ENCODE assay signal across 1 cellular context in the genomic region with DNA sequence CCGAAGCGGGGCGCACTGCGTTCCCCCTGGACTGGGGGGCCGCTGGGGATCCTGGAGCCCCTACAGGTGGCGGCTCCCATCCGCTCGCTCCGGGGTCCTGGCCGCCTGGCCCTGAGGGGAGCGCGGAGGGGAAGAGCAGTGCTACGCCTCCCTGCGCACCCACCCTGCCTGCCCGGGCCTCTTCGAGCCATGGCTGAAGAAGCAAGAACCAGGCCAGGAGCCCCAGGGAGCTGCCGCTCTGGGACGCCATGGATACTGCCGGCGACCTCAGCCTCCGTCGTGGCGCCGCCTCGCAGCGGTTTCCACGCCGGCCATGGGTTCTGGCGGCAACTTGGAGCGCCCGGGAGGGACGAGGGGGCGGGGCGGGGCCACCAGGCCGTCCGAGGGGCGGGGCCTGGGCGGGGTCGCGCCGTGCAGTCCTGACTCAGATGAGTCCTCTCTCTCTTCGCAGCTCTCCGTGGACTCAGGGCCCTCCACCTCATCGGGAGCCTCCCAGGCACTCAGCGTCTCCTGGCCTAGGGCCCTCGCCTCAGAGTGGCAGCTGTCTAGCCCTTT.
TF ChIP-seq lines count a peak whose summit lies in the region.

No MANE protein-coding gene starts in this region.

TF ChIP-seq in H1, 55 proteins besides CTCF, POLR2A, EP300 and RAD21 (continued from another document):
- TF ChIP-seq KDM1A (IDR thresholded peaks at IDR 0.05; ENCODE audit: borderline replicate concordance, low read length) (no peak), SIX5 (IDR thresholded peaks at IDR 0.05; ENCODE audit: low read depth, low read length) (no peak), NANOG (IDR thresholded peaks at IDR 0.05; ENCODE audit: insufficient read depth, low read depth, low read length, poor library complexity, severe bottlenecking) (no peak), SRF (IDR thresholded peaks at IDR 0.05; ENCODE audit: low read depth, low read length) (no peak), NRF1 (IDR thresholded peaks at IDR 0.05; ENCODE audit: low read depth, low read length) (no peak), KDM4A (IDR thresholded peaks at IDR 0.05; ENCODE audit: low read depth, low read length, severe bottlenecking) (peak; percentile 94), POLR2AphosphoS5 (IDR thresholded peaks at IDR 0.05; ENCODE audit: low read depth, low read length) (no peak), TAF7 (optimal IDR thresholded peaks at IDR 0.05; ENCODE audit: borderline replicate concordance, low read depth, low read length) (no peak), ASH2L (IDR thresholded peaks at IDR 0.05; ENCODE audit: low read length) (peak; percentile 77), CHD1 (IDR thresholded peaks at IDR 0.05; ENCODE audit: low read depth, low read length) (no peak), CEBPB (IDR thresholded peaks at IDR 0.05; ENCODE audit: low read depth, low read length) (no peak), PHF8 (conservative IDR thresholded peaks at IDR 0.05; ENCODE audit: low read depth, low read length) (peak; percentile 45; the same call in 1 of the 2 replicates), ZNF274 (IDR thresholded peaks at IDR 0.05; ENCODE audit: borderline replicate concordance, extremely low read depth, low read length) (no peak), EZH2 (IDR thresholded peaks at IDR 0.05; ENCODE audit: low read depth, low read length, severe bottlenecking) (no peak), HDAC2 (IDR thresholded peaks at IDR 0.05; ENCODE audit: borderline replicate concordance in 1 of 2, low read depth in 2 of 2, low read length in 2 of 2) (peak in 1 of 2 experiments; percentile 63; a peak in 1 of 4 replicates)
- TF ChIP-seq, protein P1, sequence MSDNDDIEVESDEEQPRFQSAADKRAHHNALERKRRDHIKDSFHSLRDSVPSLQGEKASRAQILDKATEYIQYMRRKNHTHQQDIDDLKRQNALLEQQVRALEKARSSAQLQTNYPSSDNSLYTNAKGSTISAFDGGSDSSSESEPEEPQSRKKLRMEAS (IDR thresholded peaks at IDR 0.05) = peak; percentile 90
- TF ChIP-seq, protein P2, sequence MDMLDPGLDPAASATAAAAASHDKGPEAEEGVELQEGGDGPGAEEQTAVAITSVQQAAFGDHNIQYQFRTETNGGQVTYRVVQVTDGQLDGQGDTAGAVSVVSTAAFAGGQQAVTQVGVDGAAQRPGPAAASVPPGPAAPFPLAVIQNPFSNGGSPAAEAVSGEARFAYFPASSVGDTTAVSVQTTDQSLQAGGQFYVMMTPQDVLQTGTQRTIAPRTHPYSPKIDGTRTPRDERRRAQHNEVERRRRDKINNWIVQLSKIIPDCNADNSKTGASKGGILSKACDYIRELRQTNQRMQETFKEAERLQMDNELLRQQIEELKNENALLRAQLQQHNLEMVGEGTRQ (IDR thresholded peaks at IDR 0.05; ENCODE audit: low read length) = no peak
- TF ChIP-seq, protein P3, sequence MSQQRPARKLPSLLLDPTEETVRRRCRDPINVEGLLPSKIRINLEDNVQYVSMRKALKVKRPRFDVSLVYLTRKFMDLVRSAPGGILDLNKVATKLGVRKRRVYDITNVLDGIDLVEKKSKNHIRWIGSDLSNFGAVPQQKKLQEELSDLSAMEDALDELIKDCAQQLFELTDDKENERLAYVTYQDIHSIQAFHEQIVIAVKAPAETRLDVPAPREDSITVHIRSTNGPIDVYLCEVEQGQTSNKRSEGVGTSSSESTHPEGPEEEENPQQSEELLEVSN (IDR thresholded peaks at IDR 0.05) = peak; percentile 98
